ENCODE assay signal across 22 cellular contexts in the genomic region with DNA sequence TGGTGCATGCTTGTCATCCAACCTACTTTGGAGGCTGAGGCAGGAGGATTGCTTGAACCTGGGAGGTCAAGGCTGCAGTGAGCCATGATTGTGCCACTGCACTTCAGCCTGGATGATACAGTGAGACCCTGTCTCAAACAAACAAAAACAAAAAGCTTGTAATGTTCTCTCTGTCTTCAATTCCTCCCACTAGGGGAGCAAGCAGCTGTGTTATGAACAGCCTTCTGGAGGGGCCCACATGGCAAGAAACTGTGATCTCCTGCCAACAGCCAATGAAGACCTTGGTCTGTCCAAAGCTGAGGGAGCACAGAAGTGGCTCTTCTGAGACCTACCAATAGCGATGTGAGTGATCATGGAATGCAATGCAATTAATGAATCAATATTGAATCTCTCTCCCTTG.
"Had no signal": no experiment of that assay in that cellular context is flagged by ENCODE, and none has a peak within 500 bp of the region (broad histone marks: within the 10 kb centered on the region; RNA-seq: fewer than 3 reads in every experiment).

No MANE protein-coding gene starts in this region.

- H3K9me3 ChIP-seq: SJSA1 had no signal

- H3K36me3 ChIP-seq: SJSA1 had no signal

- H3K4me3 ChIP-seq: K562, SJSA1, SK-N-MC had no signal

- DNase-seq: MV-4-11, NCI-H1092, NCI-H1105 treated with DMSO at 0.1 percent for 48 hours, NCI-H1436, NCI-H187, NCI-H2029, NCI-H2081 treated with DMSO at 0.1 percent for 48 hours, NCI-H2171, NCI-H226, NCI-H446, NCI-H510A, NCI-H524 treated with DMSO at 0.1 percent for 48 hours, NCI-H69, NCI-H774, Right ventricle myocardium superior, RPMI8226, SIG-M5 had no signal

- ATAC-seq: K562 had no signal

- H3K4me3 Mint-ChIP-seq: IgD-negative memory B cell had no signal

- H3K36me3 Mint-ChIP-seq: IgD-negative memory B cell had no signal

- H3K4me1 Mint-ChIP-seq: IgD-negative memory B cell had no signal

- H3K4me1 ChIP-seq: SJSA1 had no signal

- H3K4me2 ChIP-seq: KMS-11 had no signal

- H3K9ac ChIP-seq: KMS-11 had no signal

- H3K27me3 ChIP-seq: SJSA1 had no signal

- H3K27ac ChIP-seq: KMS-11, SJSA1, SK-N-MC had no signal
